21 cellular contexts compared by ENCODE assay signal in the genomic region with DNA sequence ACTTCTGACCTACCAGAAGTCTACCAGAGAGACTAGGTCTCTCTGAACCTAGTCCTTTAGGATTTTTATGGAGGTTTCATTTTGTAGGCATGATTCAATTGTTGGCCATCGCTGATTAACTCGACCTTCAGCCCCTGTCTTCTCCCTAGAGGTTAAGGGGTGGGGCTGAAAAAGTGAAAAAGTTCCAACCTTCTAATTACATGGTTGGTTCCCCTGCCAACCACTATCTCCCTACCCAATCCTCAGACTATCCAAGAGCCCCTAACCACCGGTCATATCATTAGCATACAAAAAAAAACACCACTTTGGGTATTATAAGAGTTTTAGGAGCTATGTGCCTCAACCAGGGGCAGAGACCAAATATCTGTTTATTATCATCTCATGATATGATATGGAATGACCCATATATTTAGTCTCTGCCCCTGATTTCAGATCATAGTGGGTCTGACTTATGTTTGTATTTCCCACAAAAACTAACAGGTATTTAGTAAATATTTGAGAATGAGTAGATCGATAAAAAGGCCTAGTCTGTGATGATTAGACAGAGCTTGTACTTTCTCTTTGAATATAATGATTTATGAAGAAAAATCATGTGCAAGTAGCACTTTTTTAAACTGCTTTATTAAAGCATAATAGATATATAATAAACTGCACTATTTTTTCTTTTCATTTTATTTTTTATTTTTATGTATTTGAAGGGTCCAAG.
"Had no signal": no experiment of that assay in that cellular context is flagged by ENCODE, and none has a peak within 500 bp of the region (broad histone marks: within the 10 kb centered on the region; RNA-seq: fewer than 3 reads in every experiment).

No MANE protein-coding gene starts in this region.

- H3K9ac ChIP-seq: SK-N-SH had no signal

- DNase-seq: activated CD4-positive, alpha-beta T cell treated with anti-CD3 and anti-CD28 coated beads for 4 hours; activated CD8-positive, alpha-beta memory T cell treated with anti-CD3 and anti-CD28 coated beads, Interleukin-2, amount 50 U/mL, for 4 hours; activated CD8-positive, alpha-beta T cell treated with anti-CD3 and anti-CD28 coated beads for 36 hours; activated naive CD4-positive, alpha-beta T cell treated with anti-CD3 and anti-CD28 coated beads, Interleukin-2, amount 50 U/mL, for 16 hours; amygdala; NCI-H1092; NCI-H1417 treated with DMSO at 0.1 percent for 48 hours; NCI-H1694 treated with DMSO at 0.1 percent for 48 hours; NCI-H2029 treated with DMSO at 0.1 percent for 48 hours; NCI-H345; NCI-H510A; NCI-H526 treated with DMSO at 0.1 percent for 48 hours; NCI-H82; Peyer's patch; Right ventricle myocardium superior; SJCRH30; SK-N-SH; T-helper 1 cell; WERI-Rb-1 had no signal

- H3K4me3 ChIP-seq: Peyer's patch, SJCRH30 had no signal

- H3K4me1 ChIP-seq: Peyer's patch, SJCRH30 had no signal

- H3K27ac ChIP-seq: Peyer's patch, RWPE1, SJCRH30, WERI-Rb-1 had no signal

- H3K27me3 ChIP-seq: Peyer's patch, SJCRH30 had no signal

- FAIRE-seq: astrocyte had no signal

- H3K4me2 ChIP-seq: SK-N-SH had no signal

- ATAC-seq: activated CD8-positive, alpha-beta T cell treated with anti-CD3 and anti-CD28 coated beads for 36 hours had no signal

- H3K9me3 ChIP-seq: Peyer's patch, SK-N-SH had no signal

- H3K36me3 ChIP-seq: SJCRH30, WERI-Rb-1 had no signal
